In genomic region chr14:104550849-104551728, GRCh38 we compare ENCODE assay signal across 1 cellular context.
TF ChIP-seq lines count a peak whose summit lies in the region.

No MANE protein-coding gene starts in this region.

TF ChIP-seq in HCT116, 20 proteins besides CTCF, POLR2A, EP300 and RAD21 (continued from another document):
- TF ChIP-seq ZBTB33 (IDR thresholded peaks at IDR 0.05; ENCODE audit: extremely low read depth, insufficient replicate concordance, low read length): no peak
- TF ChIP-seq POLR2AphosphoS5 (IDR thresholded peaks at IDR 0.05; ENCODE audit: low read depth, low read length): no peak
- no peak for TF ChIP-seq CEBPB (IDR thresholded peaks at IDR 0.05; ENCODE audit: low read depth)
TF ChIP-seq in HCT116: peak in this region for 0.
